Comparison of ENCODE assay signal across 15 cellular contexts in genomic region chr2:191612496-191612895, GRCh38.
DNase-seq lines count a peak whose midpoint lies in the region; ATAC-seq and TF ChIP-seq lines count a peak whose summit lies in the region.
"Had no signal": no experiment of that assay in that cellular context is flagged by ENCODE, and none has a peak within 500 bp of the region (broad histone marks: within the 10 kb centered on the region; RNA-seq: fewer than 3 reads in every experiment).

No MANE protein-coding gene starts in this region.

- intact Hi-C loops in colonic mucosa (cut with DNase I) = no loop called here

- H3K9me3 Mint-ChIP-seq in natural killer cell treated with Interleukin-12 subunit alpha and Interleukin-12 subunit beta and Interleukin-15 and Interleukin-18, amount 100 ng/mL, for 72 hours = no peaks in the 10 kb centered on the region
- H3K9me3 Mint-ChIP-seq: CD4-positive, alpha-beta memory T cell; natural killer cell; T-helper 2 cell treated with Interferon-gamma antibody and Interleukin-4, amounts not matched to agents 5 μg/mL and 100 μg/mL, for 36 hours had no signal

- no peaks in the 10 kb centered on the region for H3K36me3 ChIP-seq in colonic mucosa

- no peak for ATAC-seq in natural killer cell treated with Interleukin-12 subunit alpha and Interleukin-12 subunit beta and Interleukin-15 and Interleukin-18, amount 100 ng/mL, for 72 hours
- ATAC-seq: natural killer cell had no signal

- no peak for TF ChIP-seq CTCF in AG10803 (conservative IDR thresholded peaks at IDR 0.05; ENCODE audit: low read length)
- TF ChIP-seq CTCF in choroid plexus epithelial cell (conservative IDR thresholded peaks at IDR 0.05; ENCODE audit: low read depth, low read length) = no peak
- no peak for TF ChIP-seq CTCF in colonic mucosa (IDR thresholded peaks at IDR 0.05)

- H3K27me3 ChIP-seq in colonic mucosa = no peaks in the 10 kb centered on the region

- H3K9ac ChIP-seq in colonic mucosa (ENCODE audit: low read depth in 2 of 2, low read length in 2 of 2) = no peak overlapping the region

- no peaks in the 10 kb centered on the region for H3K4me1 ChIP-seq in colonic mucosa

- no peak overlapping the region for H3K27ac ChIP-seq in colonic mucosa

- H3K4me3 ChIP-seq in AG10803 (ENCODE audit: low read length) (no peak overlapping the region), choroid plexus epithelial cell (ENCODE audit: low read depth, low read length) (no peak overlapping the region), colonic mucosa (no peak overlapping the region)

- no peaks in the 10 kb centered on the region for H3K27me3 Mint-ChIP-seq in natural killer cell treated with Interleukin-12 subunit alpha and Interleukin-12 subunit beta and Interleukin-15 and Interleukin-18, amount 100 ng/mL, for 72 hours
- H3K27me3 Mint-ChIP-seq: activated naive CD8-positive, alpha-beta T cell; CD4-positive, alpha-beta memory T cell; stimulated activated naive B cell treated with anti-CD40 and anti-IgM and Interleukin-4, amounts not matched to agents 10 μg/mL and 1 μg/mL and 100 μg/mL, for 72 hours had no signal

- H3K4me1 Mint-ChIP-seq in natural killer cell treated with Interleukin-12 subunit alpha and Interleukin-12 subunit beta and Interleukin-15 and Interleukin-18, amount 100 ng/mL, for 72 hours (ENCODE audit: low read depth in 2 of 2) = peaks cover 14 to 17% of the 10 kb centered on the region in 2 donors

- no peaks in the 10 kb centered on the region for H3K9me3 ChIP-seq in colonic mucosa

- no peaks in the 10 kb centered on the region for H3K36me3 Mint-ChIP-seq in natural killer cell treated with Interleukin-12 subunit alpha and Interleukin-12 subunit beta and Interleukin-15 and Interleukin-18, amount 100 ng/mL, for 72 hours
- H3K36me3 Mint-ChIP-seq: activated naive CD8-positive, alpha-beta T cell; CD4-positive, alpha-beta memory T cell; natural killer cell had no signal

- DNase-seq in AG10803 (ENCODE audit: low read depth) (peak; percentile 98), LHCN-M2 (ENCODE audit: low read depth) (peak; percentile 86), choroid plexus epithelial cell (ENCODE audit: low read depth) (peak; percentile 80), myocyte (ENCODE audit: low read depth) (peak; percentile 26), KG1 (lab: John Stamatoyannopoulos, UW) (no peak), colonic mucosa (no peak), RPMI8226 (no peak)
- DNase-seq in natural killer cell treated with Interleukin-12 subunit alpha and Interleukin-12 subunit beta and Interleukin-15 and Interleukin-18, amount 100 ng/mL, for 72 hours (ENCODE audit: low spot score) = no peak
- DNase-seq: activated CD8-positive, alpha-beta memory T cell treated with anti-CD3 and anti-CD28 coated beads for 24 hours; CD4-positive, alpha-beta memory T cell; natural killer cell; NCI-H1436 treated with DMSO at 0.1 percent for 48 hours; stimulated activated naive B cell treated with anti-CD40 and anti-IgM and Interleukin-4, amounts not matched to agents 10 μg/mL and 1 μg/mL and 100 μg/mL, for 72 hours had no signal

- H3K27ac Mint-ChIP-seq in natural killer cell treated with Interleukin-12 subunit alpha and Interleukin-12 subunit beta and Interleukin-15 and Interleukin-18, amount 100 ng/mL, for 72 hours = no peak overlapping the region
- H3K27ac Mint-ChIP-seq: activated naive CD8-positive, alpha-beta T cell; CD4-positive, alpha-beta memory T cell; natural killer cell; T-helper 2 cell treated with Interferon-gamma antibody and Interleukin-4, amounts not matched to agents 5 μg/mL and 100 μg/mL, for 36 hours had no signal

- H3K4me3 Mint-ChIP-seq in natural killer cell treated with Interleukin-12 subunit alpha and Interleukin-12 subunit beta and Interleukin-15 and Interleukin-18, amount 100 ng/mL, for 72 hours = no peak overlapping the region
- H3K4me3 Mint-ChIP-seq: activated naive CD8-positive, alpha-beta T cell; CD4-positive, alpha-beta memory T cell; natural killer cell; T-helper 2 cell treated with Interferon-gamma antibody and Interleukin-4, amounts not matched to agents 5 μg/mL and 100 μg/mL, for 36 hours had no signal

Comparison
In these comparisons a context has a peak if more than half of its experiments do, and no peak if none do; other contexts are left out.
1. DNase-seq: peak in AG10803 (single experiment), LHCN-M2 (single experiment), choroid plexus epithelial cell (single experiment) and myocyte (single experiment); none in KG1 (single experiment), colonic mucosa (single experiment), natural killer cell treated with Interleukin-12 subunit alpha and Interleukin-12 subunit beta and Interleukin-15 and Interleukin-18, amount 100 ng/mL, for 72 hours (single experiment) and RPMI8226 (single experiment).